In genomic region chr20:24783631-24784492, GRCh38 we compare ENCODE assay signal across 11 cellular contexts.
DNase-seq lines count a peak whose midpoint lies in the region; ATAC-seq and TF ChIP-seq lines count a peak whose summit lies in the region.
"Had no signal": no experiment of that assay in that cellular context is flagged by ENCODE, and none has a peak within 500 bp of the region (broad histone marks: within the 10 kb centered on the region; RNA-seq: fewer than 3 reads in every experiment).

No MANE protein-coding gene starts in this region.

- H3K4me1 Mint-ChIP-seq in activated CD8-positive, alpha-beta T cell treated with anti-CD3 and anti-CD28 coated beads, Interleukin-2, amount 10 ng/mL, durations not matched to agents 7 days and 5 days (ENCODE audit: low read depth) = peaks cover 33% of the 10 kb centered on the region
- peaks cover 15% of the 10 kb centered on the region for H3K4me1 Mint-ChIP-seq in CD14-positive monocyte

- intact Hi-C loops in CD14-positive monocyte (cut with micrococcal nuclease) = no loop called here

- H3K4me3 Mint-ChIP-seq in activated CD8-positive, alpha-beta T cell treated with anti-CD3 and anti-CD28 coated beads, Interleukin-2, amount 10 ng/mL, durations not matched to agents 7 days and 5 days = no peak overlapping the region
- H3K4me3 Mint-ChIP-seq in CD14-positive monocyte = no peak overlapping the region
- H3K4me3 Mint-ChIP-seq: CD4-positive, alpha-beta memory T cell had no signal

- ATAC-seq in activated CD8-positive, alpha-beta T cell treated with anti-CD3 and anti-CD28 coated beads, Interleukin-2, amount 10 ng/mL, durations not matched to agents 7 days and 5 days = no peak
- no peak for ATAC-seq in HG03045 (IDR thresholded peaks at IDR 0.05; ENCODE audit: unreplicated experiment)

- POLR2A ChIA-PET in activated CD8-positive, alpha-beta T cell treated with anti-CD3 and anti-CD28 coated beads, Interleukin-2, amount 10 ng/mL, durations not matched to agents 7 days and 5 days (lab: Charles Lee) = no interaction called here

- peak; percentile 11 for DNase-seq in stimulated activated CD4-positive, alpha-beta T cell treated with anti-CD3 and anti-CD28 coated beads, Interleukin-15, amount 100 ng/mL, for 24 hours
- DNase-seq in stimulated activated CD4-positive, alpha-beta T cell treated with anti-CD3 and anti-CD28 coated beads, Interleukin-4, amount 100 ng/mL, for 4 hours = no peak
- peak; percentile 51 for DNase-seq in HT-29 (ENCODE audit: low spot score)
- peak; percentile 37 for DNase-seq in activated CD8-positive, alpha-beta T cell treated with anti-CD3 and anti-CD28 coated beads, Interleukin-2, amount 10 ng/mL, durations not matched to agents 7 days and 5 days
- no peak for DNase-seq in activated CD8-positive, alpha-beta memory T cell treated with anti-CD3 and anti-CD28 coated beads, Interleukin-2, amount 50 U/mL, for 4 hours
- DNase-seq in NCI-H2081 (lab: John Stamatoyannopoulos, UW) = no peak
- DNase-seq in CD14-positive monocyte (ENCODE audit: low spot score) = no peak
- DNase-seq: activated T-cell treated with anti-CD3 and anti-CD28 coated beads for 4 hours, IMR-90 had no signal

- no peaks in the 10 kb centered on the region for H3K36me3 Mint-ChIP-seq in activated CD8-positive, alpha-beta T cell treated with anti-CD3 and anti-CD28 coated beads, Interleukin-2, amount 10 ng/mL, durations not matched to agents 7 days and 5 days (ENCODE audit: low read depth)
- no peaks in the 10 kb centered on the region for H3K36me3 Mint-ChIP-seq in CD14-positive monocyte
- H3K36me3 Mint-ChIP-seq: CD4-positive, alpha-beta memory T cell had no signal

- TF ChIP-seq CTCF in CD14-positive monocyte (IDR thresholded peaks at IDR 0.05) = no peak

- H3K27me3 Mint-ChIP-seq in activated CD8-positive, alpha-beta T cell treated with anti-CD3 and anti-CD28 coated beads, Interleukin-2, amount 10 ng/mL, durations not matched to agents 7 days and 5 days (ENCODE audit: low read depth) = peaks cover 8% of the 10 kb centered on the region
- H3K27me3 Mint-ChIP-seq in CD14-positive monocyte (ENCODE audit: low read depth in 3 of 3) = peaks cover 2 to 11% (median 6%) of the 10 kb centered on the region in 3 donors

- no peaks in the 10 kb centered on the region for H3K9me3 Mint-ChIP-seq in activated CD8-positive, alpha-beta T cell treated with anti-CD3 and anti-CD28 coated beads, Interleukin-2, amount 10 ng/mL, durations not matched to agents 7 days and 5 days (ENCODE audit: insufficient read depth)
- H3K9me3 Mint-ChIP-seq in CD14-positive monocyte = peaks cover 0 to 2% (median 0%) of the 10 kb centered on the region in 7 donors
- H3K9me3 Mint-ChIP-seq: CD4-positive, alpha-beta memory T cell had no signal

- CTCF ChIA-PET in activated CD8-positive, alpha-beta T cell treated with anti-CD3 and anti-CD28 coated beads, Interleukin-2, amount 10 ng/mL, durations not matched to agents 7 days and 5 days (lab: Charles Lee) = no interaction called here

- H3K27ac Mint-ChIP-seq in activated CD8-positive, alpha-beta T cell treated with anti-CD3 and anti-CD28 coated beads, Interleukin-2, amount 10 ng/mL, durations not matched to agents 7 days and 5 days = peak overlapping the region; percentile 55
- H3K27ac Mint-ChIP-seq in CD14-positive monocyte = no peak overlapping the region

Comparison
In these comparisons a context has a peak if more than half of its experiments do, and no peak if none do; other contexts are left out.
1. DNase-seq: peak in stimulated activated CD4-positive, alpha-beta T cell treated with anti-CD3 and anti-CD28 coated beads, Interleukin-15, amount 100 ng/mL, for 24 hours (single experiment), HT-29 (single experiment) and activated CD8-positive, alpha-beta T cell treated with anti-CD3 and anti-CD28 coated beads, Interleukin-2, amount 10 ng/mL, durations not matched to agents 7 days and 5 days (single experiment); none in stimulated activated CD4-positive, alpha-beta T cell treated with anti-CD3 and anti-CD28 coated beads, Interleukin-4, amount 100 ng/mL, for 4 hours (0 of 2), activated CD8-positive, alpha-beta memory T cell treated with anti-CD3 and anti-CD28 coated beads, Interleukin-2, amount 50 U/mL, for 4 hours (single experiment), NCI-H2081 (0 of 2) and CD14-positive monocyte (single experiment).